In genomic region chr11:5123802-5124521, GRCh38 we compare ENCODE assay signal across 8 cellular contexts. TPM values are rescaled to one million over a fixed set of nuclear protein-coding genes. Genes with fewer than 3 reads are reported as not detected.
DNase-seq lines count a peak whose midpoint lies in the region; ATAC-seq and TF ChIP-seq lines count a peak whose summit lies in the region.

No MANE protein-coding gene starts in this region.

- H3K4ac ChIP-seq in neuronal stem cell (ENCODE audit: low read length) = no peak overlapping the region

- no peak overlapping the region for H2BK15ac ChIP-seq in neuronal stem cell (ENCODE audit: low read length)

- no peak overlapping the region for H3K18ac ChIP-seq in neuronal stem cell (ENCODE audit: low read length)

- H3K9me3 ChIP-seq in neuronal stem cell (replicated peaks in 1 of 2; ENCODE audit: control insufficient read depth in 2 of 2, insufficient read depth in 1 of 2, low read depth in 1 of 2, low read length in 2 of 2) (no peaks in the 10 kb centered on the region), upper lobe of right lung (no peaks in the 10 kb centered on the region)

- no peaks in the 10 kb centered on the region for H3K79me1 ChIP-seq in neuronal stem cell (ENCODE audit: low read depth, low read length)

- no peak overlapping the region for H3K14ac ChIP-seq in neuronal stem cell (ENCODE audit: low read length)

- H3K36me3 ChIP-seq in neuronal stem cell (replicated peaks in 1 of 2; ENCODE audit: control insufficient read depth in 2 of 2, insufficient read depth in 2 of 2, low read length in 2 of 2) (no peaks in the 10 kb centered on the region), upper lobe of right lung (no peaks in the 10 kb centered on the region)

- no peak overlapping the region for H2BK120ac ChIP-seq in neuronal stem cell (ENCODE audit: low read depth, low read length)

- ATAC-seq in HG03432 (IDR thresholded peaks at IDR 0.05; ENCODE audit: unreplicated experiment) = peak; percentile 84
- peak; percentile 90 for ATAC-seq in upper lobe of right lung

- intact Hi-C loops in upper lobe of right lung (cut with DNase I) = no loop called here

- H3K4me3 ChIP-seq in neuronal stem cell (ENCODE audit: low read length in 2 of 2) (no peak overlapping the region), upper lobe of right lung (no peak overlapping the region)

- DNase-seq in COLO668 (lab: John Stamatoyannopoulos, UW; ENCODE audit: unreplicated experiment) (peak; percentile 62), GM19238 (ENCODE audit: insufficient read length, low spot score) (peak; percentile 3), NCI-H774 (lab: John Stamatoyannopoulos, UW) (peak; percentile 59), fibroblast of peridontal ligament (ENCODE audit: extremely low read depth) (peak; percentile 91), neuronal stem cell (ENCODE audit: low spot score) (peak; percentile 68), upper lobe of right lung (no peak)
- peak; percentile 61 for DNase-seq in activated CD8-positive, alpha-beta memory T cell treated with anti-CD3 and anti-CD28 coated beads, Interleukin-2, amount 50 U/mL, for 48 hours

- H3K4me2 ChIP-seq in neuronal stem cell (ENCODE audit: insufficient read depth, low read length, poor library complexity, severe bottlenecking) = no peak overlapping the region

- H3K9ac ChIP-seq in neuronal stem cell (ENCODE audit: low read depth, low read length, poor library complexity) = no peak overlapping the region

- WGBS in neuronal stem cell (ENCODE audit: extremely low coverage in 2 of 2, insufficient read length in 2 of 2, insufficient replicate concordance in 1 of 2), 2 donors = no CpG with 5 or more reads among the region's 4 CpGs

- H2BK12ac ChIP-seq in neuronal stem cell (ENCODE audit: low read length) = no peak overlapping the region

- H2BK5ac ChIP-seq in neuronal stem cell (ENCODE audit: low read length) = no peak overlapping the region

- no peak overlapping the region for H3K23ac ChIP-seq in neuronal stem cell (ENCODE audit: low read depth, low read length, poor library complexity)

- H3K4me1 ChIP-seq in neuronal stem cell (ENCODE audit: control insufficient read depth in 2 of 2, insufficient read depth in 1 of 2, low read depth in 1 of 2, low read length in 2 of 2) (no peaks in the 10 kb centered on the region), upper lobe of right lung (no peaks in the 10 kb centered on the region)

- H4K91ac ChIP-seq in neuronal stem cell (ENCODE audit: low read depth, low read length, poor library complexity) = no peak overlapping the region

- no peaks in the 10 kb centered on the region for H3K27me3 ChIP-seq in neuronal stem cell (ENCODE audit: control insufficient read depth in 3 of 3, insufficient read depth in 3 of 3, low read depth in 1 of 3, low read length in 3 of 3)
- H3K27me3 ChIP-seq in upper lobe of right lung = no peaks in the 10 kb centered on the region

- TF ChIP-seq CTCF in upper lobe of right lung (IDR thresholded peaks at IDR 0.05) = peak; percentile 85

- no peak overlapping the region for H2AK5ac ChIP-seq in neuronal stem cell (ENCODE audit: low read depth, low read length)

- H2AFZ ChIP-seq in neuronal stem cell (ENCODE audit: low read length) = no peak overlapping the region

- H4K8ac ChIP-seq in neuronal stem cell (ENCODE audit: low read depth, low read length) = no peak overlapping the region

- H3K27ac ChIP-seq in neuronal stem cell (replicated peaks; ENCODE audit: low read length) (no peak overlapping the region), upper lobe of right lung (no peak overlapping the region)

RNA-seq across cellular contexts. Expression of gene OR52A5, which starts 14.2 kb away (rescaled TPM):
- polyA plus RNA-seq in neuronal stem cell (2013, experiment 1 of 2) = not detected
- polyA plus RNA-seq in neuronal stem cell (2013, experiment 2 of 2) = not detected
- not detected for total RNA-seq in upper lobe of right lung

RNA-seq across cellular contexts. Expression of gene OR52A1, which starts 30.6 kb away (rescaled TPM):
- polyA plus RNA-seq in neuronal stem cell (2013, experiment 1 of 2) = not detected
- not detected for polyA plus RNA-seq in neuronal stem cell (2013, experiment 2 of 2)
- total RNA-seq in upper lobe of right lung = not detected

RNA-seq across cellular contexts. Expression of gene OR52E1, which starts 54.6 kb away (rescaled TPM):
- not detected for polyA plus RNA-seq in neuronal stem cell (2013, experiment 1 of 2)
- polyA plus RNA-seq in neuronal stem cell (2013, experiment 2 of 2) = not detected
- total RNA-seq in upper lobe of right lung = not detected
